22 cellular contexts compared by ENCODE assay signal in the genomic region with DNA sequence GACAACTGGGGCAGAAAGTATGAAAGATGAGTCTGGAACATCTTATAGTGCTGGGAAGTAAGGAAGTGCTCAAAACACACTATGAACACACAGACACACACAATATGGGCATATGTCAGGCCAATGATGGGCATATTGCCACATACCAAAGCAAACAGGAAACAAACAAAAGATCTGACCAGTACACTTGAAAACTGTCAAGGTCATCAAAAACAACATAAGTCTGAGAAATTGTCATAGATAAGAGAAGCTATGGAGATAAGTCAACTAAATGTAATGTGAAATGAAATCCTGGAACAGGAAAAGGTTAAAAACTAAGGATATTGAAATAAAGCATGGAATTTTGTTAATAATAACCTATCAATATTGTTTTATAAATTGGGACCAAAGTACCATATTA. TPM values are rescaled to one million over a fixed set of nuclear protein-coding genes. Genes with fewer than 3 reads are reported as not detected.
"Had no signal": no experiment of that assay in that cellular context is flagged by ENCODE, and none has a peak within 500 bp of the region (broad histone marks: within the 10 kb centered on the region; RNA-seq: fewer than 3 reads in every experiment).

No MANE protein-coding gene starts in this region.

- ATAC-seq: Panc1, PC-3, T-cell had no signal

- H3K27me3 Mint-ChIP-seq: T-cell had no signal

- H3K27me3 ChIP-seq: MG63 had no signal

- H3K4me3 ChIP-seq: MG63 had no signal

- H3K27ac Mint-ChIP-seq: T-cell had no signal

- H3K4me1 Mint-ChIP-seq: T-cell had no signal

- H3K27ac ChIP-seq: RWPE1 had no signal

- H3K36me3 Mint-ChIP-seq: T-cell had no signal

- H3K36me3 ChIP-seq: MG63 had no signal

- H3K9me3 ChIP-seq: MG63, SK-N-SH had no signal

- H3K9ac ChIP-seq: SK-N-SH had no signal

- DNase-seq: Karpas-422, KG1, MG63, NCI-H1092, NCI-H1436, NCI-H187, NCI-H2029, NCI-H2081 treated with DMSO at 0.1 percent for 48 hours, NCI-H2171, NCI-H226, NCI-H446, NCI-H510A, NCI-H524 treated with DMSO at 0.1 percent for 48 hours, NCI-H69, NCI-H774, PC-3, SHP77, SK-N-SH, SW 1271, T-cell had no signal

- H3K4me2 ChIP-seq: SK-N-SH had no signal

- H3K4me3 Mint-ChIP-seq: T-cell had no signal

RNA-seq across cellular contexts. Expression of gene GUCY1A2, which starts 46.4 kb away (rescaled TPM):
- total RNA-seq: PC-3 had no signal
